28 cellular contexts compared by ENCODE assay signal in the genomic region with DNA sequence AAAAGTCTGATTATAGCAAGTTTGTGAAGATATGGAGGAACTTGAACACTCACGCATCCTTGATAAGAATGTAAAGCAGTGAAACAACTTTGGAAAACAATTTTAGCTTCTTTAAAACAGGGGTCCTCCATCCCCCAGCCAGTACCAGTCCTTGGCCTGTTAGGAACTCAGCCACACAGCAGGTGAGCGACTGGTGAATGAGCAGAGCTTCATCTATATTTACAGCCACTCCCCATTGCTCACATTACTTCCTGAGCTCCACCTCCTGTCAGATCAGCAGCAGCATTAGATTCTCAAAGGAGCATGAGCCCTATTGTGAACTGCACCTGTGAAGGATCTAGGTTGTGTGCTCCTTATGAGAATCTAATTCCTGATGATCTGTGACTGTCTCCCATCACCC.
"Had no signal": no experiment of that assay in that cellular context is flagged by ENCODE, and none has a peak within 500 bp of the region (broad histone marks: within the 10 kb centered on the region; RNA-seq: fewer than 3 reads in every experiment).

No MANE protein-coding gene starts in this region.

- H3K4me1 Mint-ChIP-seq: endodermal cell, nephron progenitor cell had no signal

- H3K27me3 ChIP-seq: gastrocnemius medialis, left lung, right atrium auricular region, stomach, thyroid gland, vagina had no signal

- ATAC-seq: esophagus mucosa; gastrocnemius medialis; left cardiac atrium; left lung; naive thymus-derived CD8-positive, alpha-beta T cell; sciatic nerve had no signal

- H3K9me3 ChIP-seq: gastrocnemius medialis, prostate gland, thyroid gland, vagina had no signal

- H3K4me3 ChIP-seq: gastrocnemius medialis, left lung, prostate gland, right atrium auricular region, smooth muscle cell, stomach, thyroid gland, vagina had no signal

- H3K4me3 Mint-ChIP-seq: dendritic cell treated with granulocyte-macrophage colony-stimulating factor and Interleukin-4, amounts not matched to agents 40 ng/mL and 50 ng/mL, for 4 days; endodermal cell; naive thymus-derived CD8-positive, alpha-beta T cell; nephron progenitor cell had no signal

- FAIRE-seq: islet of Langerhans had no signal

- H3K36me3 ChIP-seq: gastrocnemius medialis, left lung, prostate gland, right atrium auricular region, stomach, thyroid gland, vagina had no signal

- H3K27me3 Mint-ChIP-seq: dendritic cell treated with granulocyte-macrophage colony-stimulating factor and Interleukin-4, amounts not matched to agents 40 ng/mL and 50 ng/mL, for 4 days had no signal

- DNase-seq: effector CD8-positive, alpha-beta T cell; endodermal cell; foreskin fibroblast; gastrocnemius medialis; head of caudate nucleus; left cardiac atrium; left lung; mesenchymal stem cell; naive thymus-derived CD8-positive, alpha-beta T cell; nephron progenitor cell; nucleus accumbens; stimulated activated CD4-positive, alpha-beta T cell treated with anti-CD3 and anti-CD28 coated beads, Interleukin-12 subunit alpha, Interleukin-12 subunit beta, amount 100 ng/mL, for 4 hours; stimulated activated CD4-positive, alpha-beta T cell treated with anti-CD3 and anti-CD28 coated beads, Interleukin-1b, Interleukin-23, amount 100 ng/mL, for 48 hours; stimulated activated CD4-positive, alpha-beta T cell treated with anti-CD3 and anti-CD28 coated beads, Interleukin-4, amount 100 ng/mL, for 1 hour; stimulated activated CD8-positive, alpha-beta memory T cell treated with anti-CD3 and anti-CD28 coated beads, Interleukin-4, amount 100 ng/mL, for 48 hours; stimulated activated naive CD4-positive, alpha-beta T cell; stomach; thyroid gland; trophoblast cell had no signal

- H3K27ac ChIP-seq: epithelial cell of prostate, gastrocnemius medialis, left lung, prostate gland, right atrium auricular region, stomach, thyroid gland, vagina had no signal

- H3K4me1 ChIP-seq: gastrocnemius medialis, left lung, prostate gland, right atrium auricular region, stomach, thyroid gland, vagina had no signal

- H3K27ac Mint-ChIP-seq: dendritic cell treated with granulocyte-macrophage colony-stimulating factor and Interleukin-4, amounts not matched to agents 40 ng/mL and 50 ng/mL, for 4 days; endodermal cell; nephron progenitor cell had no signal

- H3K4me2 ChIP-seq: smooth muscle cell had no signal
